Comparison of ENCODE assay signal across 9 cellular contexts in the genomic region with DNA sequence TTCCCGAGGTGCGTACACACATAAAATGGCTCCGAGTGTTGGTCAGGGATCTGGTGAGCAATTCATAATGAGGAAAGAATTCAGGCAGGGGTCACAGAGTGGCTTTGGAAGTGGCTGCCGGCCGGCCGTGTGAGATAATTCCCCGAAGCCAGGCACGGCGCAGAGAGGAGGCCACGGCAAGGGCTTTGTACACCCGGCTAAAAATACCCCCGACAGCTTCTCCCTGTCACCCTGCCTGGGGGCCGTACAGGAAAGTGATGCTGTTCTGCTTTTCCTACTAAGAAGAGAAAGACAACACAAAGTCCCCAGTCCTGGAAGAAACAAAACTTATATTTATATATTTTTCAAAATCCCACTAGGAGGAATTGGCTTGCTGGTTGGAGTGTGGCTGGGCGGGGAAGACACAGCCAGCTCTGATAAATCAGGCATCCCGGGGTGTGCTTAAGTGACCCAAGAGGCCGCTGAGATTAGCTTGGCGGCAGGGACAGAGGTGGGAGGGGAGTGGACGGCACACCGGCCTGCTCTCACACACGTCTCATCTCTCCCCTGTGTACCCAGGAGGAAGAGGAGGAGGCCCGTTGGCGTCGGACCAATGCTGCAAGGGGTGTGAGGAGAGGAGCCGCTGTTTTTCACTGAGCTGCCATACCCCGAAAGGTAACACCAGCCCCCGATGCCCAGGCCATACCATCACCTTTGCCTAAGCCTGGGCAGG.
DNase-seq lines count a peak whose midpoint lies in the region; ATAC-seq and TF ChIP-seq lines count a peak whose summit lies in the region.
"Had no signal": no experiment of that assay in that cellular context is flagged by ENCODE, and none has a peak within 500 bp of the region (broad histone marks: within the 10 kb centered on the region; RNA-seq: fewer than 3 reads in every experiment).

No MANE protein-coding gene starts in this region.

- no peak for ATAC-seq in activated T-helper 17 cell treated with anti-CD3 and anti-CD28 coated beads, Interleukin-2, amount 50 U/mL, for 72 hours (replicated peaks)
- no peak for ATAC-seq in GM19023 (IDR thresholded peaks at IDR 0.05; ENCODE audit: unreplicated experiment)
- no peak for ATAC-seq in HG03342 (IDR thresholded peaks at IDR 0.05; ENCODE audit: unreplicated experiment)
- ATAC-seq: T-helper 17 cell had no signal

- DNase-seq in Daoy (ENCODE audit: low read depth) (peak; percentile 88), cardiac septum (ENCODE audit: low spot score) (peak; percentile 89), prostate gland (ENCODE audit: low spot score) (no peak), DMS114 treated with DMSO at 0.1 percent for 48 hours (lab: John Stamatoyannopoulos, UW; ENCODE audit: unreplicated experiment) (no peak), cerebellar nuclear complex (lab: John Stamatoyannopoulos, UW) (no peak)
- DNase-seq: T-helper 17 cell had no signal

- 46% methylated on average over 26 of the region's 26 CpGs for WGBS in prostate gland

- no peaks in the 10 kb centered on the region for H3K27me3 Mint-ChIP-seq in activated T-helper 17 cell treated with anti-CD3 and anti-CD28 coated beads, Interleukin-2, amount 50 U/mL, for 72 hours
- H3K27me3 Mint-ChIP-seq: T-helper 17 cell had no signal

- H3K4me1 Mint-ChIP-seq in activated T-helper 17 cell treated with anti-CD3 and anti-CD28 coated beads, Interleukin-2, amount 50 U/mL, for 72 hours, result peaks cover 30% of the 10 kb centered on the region

- peak overlapping the region; percentile 89 for H3K27ac Mint-ChIP-seq in activated T-helper 17 cell treated with anti-CD3 and anti-CD28 coated beads, Interleukin-2, amount 50 U/mL, for 72 hours

- no peaks in the 10 kb centered on the region for H3K36me3 ChIP-seq in prostate gland

- H3K4me1 ChIP-seq in prostate gland (replicated peaks), result peaks cover 5% of the 10 kb centered on the region

- H3K27ac ChIP-seq in prostate gland, result peak overlapping the region; percentile 63 to 66

- no peak overlapping the region for H3K4me3 Mint-ChIP-seq in activated T-helper 17 cell treated with anti-CD3 and anti-CD28 coated beads, Interleukin-2, amount 50 U/mL, for 72 hours

- no peaks in the 10 kb centered on the region for H3K27me3 ChIP-seq in prostate gland (replicated peaks; ENCODE audit: insufficient read depth)

- TF ChIP-seq CTCF in prostate gland (IDR thresholded peaks at IDR 0.05), result no peak

- H3K9me3 ChIP-seq in prostate gland, result no peaks in the 10 kb centered on the region

- no peak overlapping the region for H3K4me3 ChIP-seq in prostate gland

- H3K36me3 Mint-ChIP-seq in activated T-helper 17 cell treated with anti-CD3 and anti-CD28 coated beads, Interleukin-2, amount 50 U/mL, for 72 hours (ENCODE audit: low read depth), result peaks cover 21% of the 10 kb centered on the region

- intact Hi-C loops in cardiac septum (cut with DNase I), result loop anchor here (2.0 kb wide), 2 partner anchors 16 to 68 kb away; no protein-coding TSS in a partner anchor
- intact Hi-C loops in prostate gland (cut with DNase I), result loop anchor here (5.0 kb wide), 1 partner anchor 37 kb away; no protein-coding TSS in a partner anchor

- no peak for TF ChIP-seq POLR2A in prostate gland (IDR thresholded peaks at IDR 0.05)

- H3K9me3 Mint-ChIP-seq in activated T-helper 17 cell treated with anti-CD3 and anti-CD28 coated beads, Interleukin-2, amount 50 U/mL, for 72 hours, result no peaks in the 10 kb centered on the region

Comparison
In these comparisons a context has a peak if more than half of its experiments do, and no peak if none do; other contexts are left out.
1. DNase-seq: peak in Daoy (single experiment) and cardiac septum (single experiment); none in prostate gland (single experiment), DMS114 treated with DMSO at 0.1 percent for 48 hours (single experiment) and cerebellar nuclear complex (0 of 2).